In the genomic region with DNA sequence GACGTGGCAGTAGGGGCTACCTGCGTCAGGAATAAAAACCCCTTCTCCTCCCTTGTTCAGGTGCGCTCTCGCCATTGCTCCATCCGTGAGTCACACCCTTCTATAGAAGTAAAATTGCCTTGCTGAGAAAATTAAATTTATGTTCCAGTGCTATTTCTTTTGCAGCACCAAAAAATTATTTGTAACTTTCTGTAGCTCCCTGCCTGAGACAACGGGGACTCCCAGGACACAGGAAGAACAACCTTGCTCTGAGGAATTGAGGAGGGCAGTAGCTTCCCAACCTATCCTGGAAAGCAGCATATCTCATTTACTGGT, we compare ENCODE assay signal across 24 cellular contexts.
DNase-seq lines count a peak whose midpoint lies in the region; ATAC-seq, FAIRE-seq and TF ChIP-seq lines count a peak whose summit lies in the region.
"Had no signal": no experiment of that assay in that cellular context is flagged by ENCODE, and none has a peak within 500 bp of the region (broad histone marks: within the 10 kb centered on the region; RNA-seq: fewer than 3 reads in every experiment).

No MANE protein-coding gene starts in this region.

- TF ChIP-seq RAD21 in HepG2 (CRISPR knock-in tag; IDR thresholded peaks at IDR 0.05) (no peak), K562 (CRISPR knock-in tag; conservative IDR thresholded peaks at IDR 0.05 in 1 of 2, IDR thresholded peaks at IDR 0.05 in 1 of 2) (no peak)

- no peak for TF ChIP-seq EP300 in HepG2 (IDR thresholded peaks at IDR 0.05; ENCODE audit: low read depth in 2 of 2, low read length in 2 of 2)
- no peak for TF ChIP-seq EP300 in HepG2 (CRISPR knock-in tag; IDR thresholded peaks at IDR 0.05; ENCODE audit: borderline replicate concordance)
- TF ChIP-seq EP300 in K562 (IDR thresholded peaks at IDR 0.05; ENCODE audit: low read length): no peak

- peaks cover 22 to 31% of the 10 kb centered on the region in 2 donors for H3K36me3 Mint-ChIP-seq in stimulated activated naive B cell treated with anti-CD40 and anti-IgM and Interleukin-4, amounts not matched to agents 10 μg/mL and 1 μg/mL and 100 μg/mL, for 72 hours
- H3K36me3 Mint-ChIP-seq: CD4-positive, CD25-positive, alpha-beta regulatory T cell had no signal

- TF ChIP-seq POLR2A in HepG2 (IDR thresholded peaks at IDR 0.05; ENCODE audit: insufficient read depth in 1 of 2, low read depth in 2 of 2, low read length in 2 of 2): no peak
- TF ChIP-seq POLR2A in right lobe of liver (IDR thresholded peaks at IDR 0.05): no peak
- TF ChIP-seq POLR2A in K562 (conservative IDR thresholded peaks at IDR 0.05): no peak

- H3K79me2 ChIP-seq in HepG2 (ENCODE audit: insufficient read depth, low read length): no peaks in the 10 kb centered on the region
- H3K79me2 ChIP-seq in K562 (ENCODE audit: control insufficient read depth, insufficient read depth, low read length): no peaks in the 10 kb centered on the region

- H3K27me3 ChIP-seq in HepG2 (ENCODE audit: control insufficient read depth in 1 of 2, insufficient read depth in 2 of 2, low read length in 2 of 2): 0 out of 5 replicates have a peak, but pooled peaks cover 0 to 4% of the 10 kb centered on the region in 2 experiments
- no peaks in the 10 kb centered on the region for H3K27me3 ChIP-seq in right lobe of liver
- H3K27me3 ChIP-seq in K562 (ENCODE audit: control insufficient read depth in 2 of 2, insufficient read depth in 2 of 2, low read length in 2 of 2): no peaks in the 10 kb centered on the region
- H3K27me3 ChIP-seq: BE2C had no signal

- H3K27ac Mint-ChIP-seq in stimulated activated naive B cell treated with anti-CD40 and anti-IgM and Interleukin-4, amounts not matched to agents 10 μg/mL and 1 μg/mL and 100 μg/mL, for 72 hours: peak overlapping the region; percentile 53
- H3K27ac Mint-ChIP-seq: CD4-positive, CD25-positive, alpha-beta regulatory T cell; GM23338; HFFc6 had no signal

- H3K36me3 ChIP-seq in HepG2 (replicated peaks in 1 of 2; ENCODE audit: control insufficient read depth in 1 of 2, insufficient read depth in 2 of 2, low read length in 2 of 2): no peaks in the 10 kb centered on the region
- H3K36me3 ChIP-seq in right lobe of liver: no peaks in the 10 kb centered on the region
- no peaks in the 10 kb centered on the region for H3K36me3 ChIP-seq in K562 (ENCODE audit: control insufficient read depth, insufficient read depth, low read length)
- H3K36me3 ChIP-seq: BE2C had no signal

- intact Hi-C loops in HepG2 (cut with micrococcal nuclease; ENCODE audit: unreplicated experiment) (no loop called here), right lobe of liver (cut with DNase I) (no loop called here), K562 (cut with micrococcal nuclease) (no loop called here)

- in situ Hi-C loops in HepG2 (cut with HindIII; ENCODE audit: extremely low pct_ligation_motif_present, low pct_unique_long_range_greater_than_20kb): no loop called here
- in situ Hi-C loops in K562 (cut with MboI): no loop called here

- 69% methylated on average over 6 of the region's 6 CpGs for WGBS in HepG2 (ENCODE audit: low lambda C conversion rate)
- WGBS in right lobe of liver (ENCODE audit: insufficient coverage, low coverage, low lambda C conversion rate, missing lambda C conversion rate): 96% methylated on average over 5 of the region's 6 CpGs
- whole genome bisulfite sequencing in K562 (ENCODE audit: insufficient coverage, low coverage, missing lambda C conversion rate): 82% methylated on average over 6 of the region's 6 CpGs

- TF ChIP-seq CTCF in HepG2 (CRISPR knock-in tag; IDR thresholded peaks at IDR 0.05) (no peak), right lobe of liver (IDR thresholded peaks at IDR 0.05) (no peak), K562 (IDR thresholded peaks at IDR 0.05 in 2 of 3, conservative IDR thresholded peaks at IDR 0.05 in 1 of 3; ENCODE audit: insufficient read depth in 2 of 3, low read depth in 1 of 3, low read length in 3 of 3) (no peak)

- POLR2A ChIA-PET in HepG2 (lab: Yijun Ruan, JAX) (interaction anchor here (0.6 kb wide), 1 partner anchor 249 kb away, joined by 3 read pairs; a partner anchor contains a TSS), K562 (lab: Yijun Ruan, JAX) (no interaction called here)

- peaks cover 14% of the 10 kb centered on the region; the same call in 1 of the 2 replicates for H3K9me3 ChIP-seq in HepG2 (ENCODE audit: low read length)
- H3K9me3 ChIP-seq in right lobe of liver: peaks cover 0 to 5% (median 0%) of the 10 kb centered on the region in 4 donors
- peaks cover 13% of the 10 kb centered on the region for H3K9me3 ChIP-seq in K562 (replicated peaks; ENCODE audit: control insufficient read depth, insufficient read depth, low read depth, low read length)
- H3K9me3 ChIP-seq: BE2C had no signal

- H3K4me3 Mint-ChIP-seq in stimulated activated naive B cell treated with anti-CD40 and anti-IgM and Interleukin-4, amounts not matched to agents 10 μg/mL and 1 μg/mL and 100 μg/mL, for 72 hours: no peak overlapping the region
- H3K4me3 Mint-ChIP-seq: CD4-positive, CD25-positive, alpha-beta regulatory T cell; GM23338; HFFc6 had no signal

- no peaks in the 10 kb centered on the region for H3K9me1 ChIP-seq in K562 (ENCODE audit: control insufficient read depth, insufficient read depth, low read length)

- no peak for DNase-seq in HepG2 (ENCODE audit: low spot score)
- no peak for DNase-seq in right lobe of liver
- DNase-seq in K562 (ENCODE audit: extremely low read depth in 1 of 4, low spot score in 3 of 4): no peak
- DNase-seq in stimulated activated naive B cell treated with anti-CD40 and anti-IgM and Interleukin-4, amounts not matched to agents 10 μg/mL and 1 μg/mL and 100 μg/mL, for 72 hours: no peak
- no peak for DNase-seq in DMS153 (lab: John Stamatoyannopoulos, UW)
- DNase-seq: 8988T; BE2C; C1 segment of cervical spinal cord; CD4-positive, CD25-positive, alpha-beta regulatory T cell; CD8-positive, alpha-beta memory T cell; COR-L47; DMS 273 treated with DMSO at 0.1 percent for 48 hours; HCEC 1CT; HFFc6; IMR-90; KBM-7 had no signal

- ATAC-seq in HepG2: no peak
- no peak for ATAC-seq in right lobe of liver
- ATAC-seq in K562: no peak
- no peak for ATAC-seq in stimulated activated naive B cell treated with anti-CD40 and anti-IgM and Interleukin-4, amounts not matched to agents 10 μg/mL and 1 μg/mL and 100 μg/mL, for 72 hours (replicated peaks)
- no peak for ATAC-seq in HG03442 (IDR thresholded peaks at IDR 0.05; ENCODE audit: unreplicated experiment)
- ATAC-seq in HG03469 (IDR thresholded peaks at IDR 0.05; ENCODE audit: unreplicated experiment): no peak
- ATAC-seq: GM23338 had no signal

- peaks cover 7 to 9% of the 10 kb centered on the region in 2 donors for H3K4me1 Mint-ChIP-seq in stimulated activated naive B cell treated with anti-CD40 and anti-IgM and Interleukin-4, amounts not matched to agents 10 μg/mL and 1 μg/mL and 100 μg/mL, for 72 hours
- H3K4me1 Mint-ChIP-seq: CD4-positive, CD25-positive, alpha-beta regulatory T cell; CD8-positive, alpha-beta memory T cell; GM23338 had no signal

- H3K4me3 ChIP-seq in HepG2 (replicated peaks in 1 of 3; ENCODE audit: insufficient read depth in 1 of 3, low read depth in 2 of 3, low read length in 3 of 3) (no peak overlapping the region), right lobe of liver (no peak overlapping the region), K562 (no peak overlapping the region)
- H3K4me3 ChIP-seq: GM23338 had no signal

- H3K9ac ChIP-seq in HepG2 (ENCODE audit: insufficient read depth, low read depth, low read length) (no peak overlapping the region), K562 (ENCODE audit: insufficient read depth in 1 of 2, low read depth in 2 of 2, low read length in 2 of 2) (no peak overlapping the region)

- CTCF ChIA-PET in HepG2 (lab: Yijun Ruan, JAX; ENCODE audit: low intra/inter-chr PET ratio, low total read pairs): no interaction called here
- CTCF ChIA-PET in K562 (lab: Yijun Ruan, JAX; ENCODE audit: low intra/inter-chr PET ratio): no interaction called here

- FAIRE-seq in HepG2 (lab: Jason Lieb, UNC) (no peak), K562 (lab: Jason Lieb, UNC) (no peak)
- FAIRE-seq: G401.6, GM12892, GM18507, H54 had no signal

- peaks cover 13 to 20% of the 10 kb centered on the region in 2 donors for H3K9me3 Mint-ChIP-seq in stimulated activated naive B cell treated with anti-CD40 and anti-IgM and Interleukin-4, amounts not matched to agents 10 μg/mL and 1 μg/mL and 100 μg/mL, for 72 hours

- no peak overlapping the region for H3K4me2 ChIP-seq in HepG2 (ENCODE audit: low read depth, low read length)
- no peak overlapping the region for H3K4me2 ChIP-seq in K562 (ENCODE audit: insufficient read depth, low read length)
- H3K4me2 ChIP-seq: GM23338 had no signal

- no TSS peak for BruUV-seq in HepG2 (replicated peaks; lab: Mats Ljungman, UMichigan)
- BruUV-seq in K562 (replicated peaks; lab: Mats Ljungman, UMichigan): no TSS peak

- H4K20me1 ChIP-seq in HepG2 (ENCODE audit: insufficient read depth, low read length): no peaks in the 10 kb centered on the region
- H4K20me1 ChIP-seq in K562 (replicated peaks; ENCODE audit: control insufficient read depth, insufficient read depth, low read length): no peaks in the 10 kb centered on the region

- H3K4me1 ChIP-seq in HepG2 (ENCODE audit: insufficient read depth, low read length) (peaks cover 5% of the 10 kb centered on the region; the same call in 1 of the 2 replicates), right lobe of liver (no peaks in the 10 kb centered on the region), K562 (replicated peaks in 1 of 2; ENCODE audit: control insufficient read depth in 2 of 2, insufficient read depth in 2 of 2, low read length in 2 of 2) (peaks cover 6 to 15% of the 10 kb centered on the region in 2 experiments)
- H3K4me1 ChIP-seq: BE2C had no signal

- H3K27ac ChIP-seq in HepG2 (ENCODE audit: extremely low read length, insufficient read depth, low read length) (no peak overlapping the region), right lobe of liver (no peak overlapping the region), K562 (ENCODE audit: extremely low read depth, low read depth, low read length) (no peak overlapping the region)
- H3K27ac ChIP-seq: HL-60 had no signal

- no peaks in the 10 kb centered on the region for H3K27me3 Mint-ChIP-seq in stimulated activated naive B cell treated with anti-CD40 and anti-IgM and Interleukin-4, amounts not matched to agents 10 μg/mL and 1 μg/mL and 100 μg/mL, for 72 hours

- H2AFZ ChIP-seq in HepG2 (ENCODE audit: low read length) (no peak overlapping the region), K562 (ENCODE audit: low read depth, low read length) (no peak overlapping the region)
- H2AFZ ChIP-seq: GM23338 had no signal

TF ChIP-seq in K562, 482 proteins besides CTCF, POLR2A, EP300 and RAD21 (continues in another document):
- no peak for TF ChIP-seq PHB2 (IDR thresholded peaks at IDR 0.05; ENCODE audit: low read depth)
- no peak for TF ChIP-seq NELFE (IDR thresholded peaks at IDR 0.05; ENCODE audit: insufficient read depth, insufficient read length)
- TF ChIP-seq RBM25 (IDR thresholded peaks at IDR 0.05; ENCODE audit: low read depth, low read length, severe bottlenecking): no peak
- no peak for TF ChIP-seq SMAD1 (IDR thresholded peaks at IDR 0.05; ENCODE audit: low read depth, low read length, partially characterized antibody)
- no peak for TF ChIP-seq HNRNPUL1 (IDR thresholded peaks at IDR 0.05; ENCODE audit: low read length)
- TF ChIP-seq ZNF431 (CRISPR knock-in tag; IDR thresholded peaks at IDR 0.05): no peak
